In the genomic region with DNA sequence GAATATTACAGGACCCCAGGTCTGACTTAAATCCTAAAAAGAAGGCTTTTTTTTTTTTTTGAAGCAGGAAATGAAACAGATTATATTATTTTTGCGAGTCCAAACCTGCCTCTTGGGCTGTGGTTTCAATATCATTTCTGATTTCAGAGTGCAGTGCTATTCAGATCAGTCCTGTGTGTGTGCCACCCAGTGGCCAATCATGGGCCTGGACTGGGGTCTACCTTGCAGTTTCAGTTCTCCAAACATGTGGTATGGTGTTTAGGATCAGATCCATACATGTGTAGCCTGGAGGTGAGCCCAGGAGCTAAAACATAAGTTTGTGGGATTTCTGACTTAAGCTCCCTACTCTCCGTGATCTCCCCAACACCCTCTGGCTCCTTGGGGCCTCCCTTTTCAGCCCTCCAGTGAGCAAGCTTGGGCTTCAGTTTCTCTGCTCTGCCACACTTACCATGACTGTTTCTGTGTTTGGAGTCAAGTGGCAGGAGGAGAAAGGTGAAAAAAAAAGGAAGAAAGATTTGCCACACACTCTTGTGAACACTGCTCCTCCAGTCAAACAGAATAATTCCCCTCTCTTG, we compare ENCODE assay signal across 8 cellular contexts. TPM values are rescaled to one million over a fixed set of nuclear protein-coding genes. Genes with fewer than 3 reads are reported as not detected.
A peak's percentile ranks its signal among the peaks of the same experiment; 100 is the strongest.
DNase-seq lines count a peak whose midpoint lies in the region; ATAC-seq and TF ChIP-seq lines count a peak whose summit lies in the region.

No MANE protein-coding gene starts in this region.

- no peaks in the 10 kb centered on the region for H3K9me2 ChIP-seq in GM23248 (ENCODE audit: insufficient read depth)

- POLR2A ChIA-PET in Caco-2 (lab: Charles Lee), result no interaction called here

- no peak overlapping the region for H3K27ac ChIP-seq in GM23248
- H3K27ac ChIP-seq in aorta (ENCODE audit: low read depth in 1 of 2, low read length in 2 of 2), result no peak overlapping the region

- H2AFZ ChIP-seq in GM23248, result peak overlapping the region; percentile 61

- H3K27ac Mint-ChIP-seq in Caco-2 (ENCODE audit: unreplicated experiment), result no peak overlapping the region

- no peaks in the 10 kb centered on the region for H4K20me1 ChIP-seq in GM23248 (ENCODE audit: insufficient read depth)

- peaks cover 13% of the 10 kb centered on the region for H3K27me3 Mint-ChIP-seq in Caco-2 (ENCODE audit: insufficient read depth, unreplicated experiment)

- H3K27me3 ChIP-seq in Caco-2 (replicated peaks; ENCODE audit: control insufficient read depth, insufficient read depth, low read length), result no peaks in the 10 kb centered on the region
- no peaks in the 10 kb centered on the region for H3K27me3 ChIP-seq in GM23248 (replicated peaks; ENCODE audit: insufficient read depth)
- H3K27me3 ChIP-seq in aorta (ENCODE audit: control insufficient read depth in 1 of 2, insufficient read depth in 2 of 2, low read length in 1 of 2), result no peaks in the 10 kb centered on the region

- H3K9me3 ChIP-seq in Caco-2, result no peaks in the 10 kb centered on the region
- no peaks in the 10 kb centered on the region for H3K9me3 ChIP-seq in GM23248 (ENCODE audit: low read depth)
- H3K9me3 ChIP-seq in aorta (ENCODE audit: control insufficient read depth, low read length), result no peaks in the 10 kb centered on the region

- no peak overlapping the region for H3K9ac ChIP-seq in GM23248

- H3K36me3 ChIP-seq in Caco-2 (ENCODE audit: control insufficient read depth, insufficient read depth, low read length), result no peaks in the 10 kb centered on the region
- H3K36me3 ChIP-seq in GM23248 (ENCODE audit: low read depth), result no peaks in the 10 kb centered on the region
- no peaks in the 10 kb centered on the region for H3K36me3 ChIP-seq in aorta (ENCODE audit: control insufficient read depth in 1 of 2, insufficient read depth in 2 of 2, low read length in 1 of 2)

- TF ChIP-seq CTCF in Caco-2 (IDR thresholded peaks at IDR 0.05; ENCODE audit: insufficient read depth in 1 of 2, low read depth in 1 of 2, low read length in 1 of 2, severe bottlenecking in 1 of 2, unreplicated experiment in 1 of 2) (peak; percentile 53 to 64), fibroblast of pulmonary artery (IDR thresholded peaks at IDR 0.05; ENCODE audit: low read length, missing control alignments) (peak; percentile 84)

- no peaks in the 10 kb centered on the region for H3K36me3 Mint-ChIP-seq in Caco-2 (ENCODE audit: insufficient read depth, unreplicated experiment)

- H3K4me3 ChIP-seq in Caco-2 (ENCODE audit: low read depth, low read length) (no peak overlapping the region), GM23248 (no peak overlapping the region), fibroblast of pulmonary artery (replicated peaks; ENCODE audit: low read depth, low read length) (no peak overlapping the region), aorta (ENCODE audit: low read length in 2 of 2) (no peak overlapping the region)

- H3K4me2 ChIP-seq in GM23248 (ENCODE audit: unreplicated experiment), result no peak overlapping the region

- H3K9me3 Mint-ChIP-seq in Caco-2 (ENCODE audit: unreplicated experiment), result no peaks in the 10 kb centered on the region

- no peaks in the 10 kb centered on the region for H3K4me1 Mint-ChIP-seq in Caco-2 (ENCODE audit: low read depth, unreplicated experiment)

- no peaks in the 10 kb centered on the region for H3F3A ChIP-seq in GM23248 (ENCODE audit: insufficient read depth)

- H3K4me1 ChIP-seq in Caco-2 (no peaks in the 10 kb centered on the region), GM23248 (ENCODE audit: insufficient read depth) (peaks cover 11% of the 10 kb centered on the region), aorta (ENCODE audit: control insufficient read depth in 1 of 2, insufficient read depth in 2 of 2, low read length in 2 of 2) (no peaks in the 10 kb centered on the region)

- WGBS in GM23248 (ENCODE audit: low coverage in 1 of 2, low lambda C conversion rate in 2 of 2, missing lambda C conversion rate in 2 of 2), 2 experiments, result 75 to 82% methylated on average over 2 of the region's 2 CpGs
- WGBS in aorta, 2 donors, result 57 to 61% methylated on average over 2 of the region's 2 CpGs

- CTCF ChIA-PET in Caco-2 (lab: Charles Lee), result no interaction called here

- intact Hi-C loops in Caco-2 (cut with micrococcal nuclease; ENCODE audit: unreplicated experiment) (loop anchor here (1.0 kb wide), 2 partner anchors 92 to 210 kb away; no protein-coding TSS in a partner anchor), aorta (cut with DNase I) (loop anchor here (2.0 to 10.0 kb wide), 3 partner anchors 92 to 702 kb away; no protein-coding TSS in a partner anchor)

- in situ Hi-C loops in GM23248 (cut with MboI), result no loop called here

- peak; percentile 73 for ATAC-seq in aorta (ENCODE audit: low FRiP score)

- H3K79me2 ChIP-seq in GM23248 (ENCODE audit: insufficient read depth), result no peaks in the 10 kb centered on the region

- H3K4me3 Mint-ChIP-seq in Caco-2 (ENCODE audit: unreplicated experiment), result no peak overlapping the region

- BruUV-seq in Caco-2 (replicated peaks; lab: Mats Ljungman, UMichigan), result no TSS peak

- DNase-seq in Caco-2 (peak in 1 of 2 experiments; percentile 41), GM23248 (peak; percentile 58), NCI-H69 (lab: John Stamatoyannopoulos, UW) (peak; percentile 5), fibroblast of pulmonary artery (ENCODE audit: low read depth) (peak; percentile 74), aorta (peak in 1 of 2 donors; percentile 50), iPS-NIHi11 (ENCODE audit: low spot score) (no peak)
- no peak for DNase-seq in activated CD8-positive, alpha-beta memory T cell treated with anti-CD3 and anti-CD28 coated beads, Interleukin-2, amount 50 U/mL, for 4 hours
- DNase-seq in activated CD8-positive, alpha-beta memory T cell treated with anti-CD3 and anti-CD28 coated beads, Interleukin-2, amount 50 U/mL, for 48 hours, result no peak

RNA-seq across cellular contexts. Expression of gene THSD4, which starts 12.1 kb away (rescaled TPM):
- total RNA-seq in Caco-2 (2022) (0.29 and 0.44 TPM in 2 replicates), aorta (100 to 1,000 TPM in 1 of 2 donors, 10 to 100 TPM in 1; 53.8 to 143 TPM)
- total RNA-seq in GM23248 (2014; rRNA removed; shearing (Covaris generic)), result 50.6 and 58.9 TPM in 2 replicates
- polyA plus RNA-seq in GM23248 (2016; fragmentation: Nextera tagmentation; extraction: Ambion mirVana) (13.3 and 14.2 TPM in 2 replicates), aorta (1 to 10 TPM; 6.3 to 6.9 TPM)

Comparison
In these comparisons a context has a peak if more than half of its experiments do, and no peak if none do; other contexts are left out.
1. DNase-seq: peak in GM23248 (single experiment), NCI-H69 (single experiment) and fibroblast of pulmonary artery (single experiment); none in activated CD8-positive, alpha-beta memory T cell treated with anti-CD3 and anti-CD28 coated beads, Interleukin-2, amount 50 U/mL, for 4 hours (single experiment), iPS-NIHi11 (single experiment) and activated CD8-positive, alpha-beta memory T cell treated with anti-CD3 and anti-CD28 coated beads, Interleukin-2, amount 50 U/mL, for 48 hours (single experiment).
2. RNA of gene THSD4, which starts 12.1 kb away (total RNA-seq): 53.8 to 143 TPM in aorta and 50.6 to 58.9 TPM in GM23248; 0.29 to 0.44 TPM in Caco-2; every median in the first group is over 10 times any median in the second.